10 cellular contexts compared by ENCODE assay signal in the genomic region with DNA sequence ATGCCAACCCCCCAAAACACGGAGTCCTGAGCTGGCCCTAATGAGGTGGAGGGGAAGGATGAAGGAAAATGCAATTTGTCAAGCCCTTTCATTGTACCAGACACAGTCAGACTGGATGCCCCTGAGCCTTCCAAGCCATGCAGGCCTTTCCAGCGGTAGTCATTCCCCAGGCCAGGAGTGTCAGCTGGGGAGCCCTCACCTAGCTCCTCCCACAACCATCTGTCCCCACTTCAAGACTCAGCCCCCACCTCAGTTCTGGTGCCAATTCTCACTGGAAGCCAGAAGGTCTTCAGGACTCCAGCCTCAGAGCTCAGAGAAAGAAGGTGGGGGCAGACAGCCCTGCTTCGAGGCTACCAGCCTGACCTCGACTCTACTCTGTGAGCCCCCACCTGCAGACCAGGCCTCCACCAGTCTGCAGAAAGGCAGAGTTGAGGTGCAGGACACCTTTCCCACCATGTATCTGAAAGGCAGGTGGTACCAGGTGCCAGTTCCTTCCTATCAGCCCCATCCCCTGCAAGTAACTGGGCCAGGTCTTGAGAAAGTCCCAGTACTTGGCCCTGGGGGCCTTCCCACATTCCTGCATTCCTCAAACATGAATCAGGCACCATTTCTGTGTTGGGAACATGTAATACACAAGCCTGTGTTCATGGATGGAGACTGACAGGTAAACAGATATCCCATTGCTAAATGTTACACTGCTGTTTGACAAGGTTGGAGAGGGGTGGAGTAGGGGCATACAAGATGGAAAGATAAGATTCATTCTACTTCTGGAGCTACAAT.
DNase-seq lines count a peak whose midpoint lies in the region; ATAC-seq and TF ChIP-seq lines count a peak whose summit lies in the region.
"Had no signal": no experiment of that assay in that cellular context is flagged by ENCODE, and none has a peak within 500 bp of the region (broad histone marks: within the 10 kb centered on the region; RNA-seq: fewer than 3 reads in every experiment).

No MANE protein-coding gene starts in this region.

- no peak overlapping the region for H3K9ac ChIP-seq in mesendoderm (ENCODE audit: low read length)

- H3K18ac ChIP-seq in mesendoderm (ENCODE audit: low read length), result no peak overlapping the region

- POLR2A ChIA-PET in CD8-positive, alpha-beta T cell (lab: Charles Lee), result interaction anchor here (1.4 kb wide), 1 partner anchor 9 kb away, joined by 4 read pairs; no protein-coding TSS in a partner anchor

- H3K27ac ChIP-seq in CD8-positive, alpha-beta T cell (ENCODE audit: low read depth, low read length), result no peak overlapping the region
- H3K27ac ChIP-seq in breast epithelium, result peak overlapping the region; percentile 97 to 98
- no peak overlapping the region for H3K27ac ChIP-seq in mesendoderm (ENCODE audit: low read depth, low read length)

- no peak overlapping the region for H3K4me3 Mint-ChIP-seq in CD8-positive, alpha-beta T cell

- no peaks in the 10 kb centered on the region for H3K27me3 Mint-ChIP-seq in CD8-positive, alpha-beta T cell (ENCODE audit: low read depth)

- no peaks in the 10 kb centered on the region for H3K9me3 ChIP-seq in CD8-positive, alpha-beta T cell (ENCODE audit: low read length)
- H3K9me3 ChIP-seq in breast epithelium, result no peaks in the 10 kb centered on the region
- H3K9me3 ChIP-seq: stomach had no signal

- ATAC-seq in CD8-positive, alpha-beta T cell, result no peak
- no peak for ATAC-seq in GM21825 (IDR thresholded peaks at IDR 0.05; ENCODE audit: unreplicated experiment)
- no peak for ATAC-seq in GM19463 (IDR thresholded peaks at IDR 0.05; ENCODE audit: unreplicated experiment)

- peaks cover 76% of the 10 kb centered on the region for H3K4me1 Mint-ChIP-seq in CD8-positive, alpha-beta T cell (ENCODE audit: low read depth)

- H3K9me3 Mint-ChIP-seq in CD8-positive, alpha-beta T cell, result no peaks in the 10 kb centered on the region

- no peaks in the 10 kb centered on the region for H3K36me3 Mint-ChIP-seq in CD8-positive, alpha-beta T cell

- no peak overlapping the region for H2AK5ac ChIP-seq in mesendoderm (ENCODE audit: low read length)

- no peak for DNase-seq in CD8-positive, alpha-beta T cell
- DNase-seq in LHCN-M2 (ENCODE audit: low read depth) (peak; percentile 65), breast epithelium (ENCODE audit: low spot score in 2 of 2) (peak in 1 of 2 donors; percentile 93), mesendoderm (peak; percentile 96), GOT3 (lab: John Stamatoyannopoulos, UW) (no peak), GDM1 (lab: John Stamatoyannopoulos, UW) (no peak)
- DNase-seq: SHP77, stomach had no signal

- no peak overlapping the region for H3K4me3 ChIP-seq in CD8-positive, alpha-beta T cell (ENCODE audit: low read depth, low read length)
- H3K4me3 ChIP-seq in breast epithelium, result no peak overlapping the region
- no peak overlapping the region for H3K4me3 ChIP-seq in mesendoderm (ENCODE audit: low read length)
- H3K4me3 ChIP-seq: stomach had no signal

- no peaks in the 10 kb centered on the region for H3K36me3 ChIP-seq in CD8-positive, alpha-beta T cell (ENCODE audit: insufficient read depth, low read length)
- H3K36me3 ChIP-seq in breast epithelium (no peaks in the 10 kb centered on the region), mesendoderm (ENCODE audit: control insufficient read depth, insufficient read depth, low read length) (no peaks in the 10 kb centered on the region)
- H3K36me3 ChIP-seq: stomach had no signal

- no peak overlapping the region for H3K4ac ChIP-seq in mesendoderm (ENCODE audit: low read depth, low read length)

- TF ChIP-seq POLR2A in breast epithelium (IDR thresholded peaks at IDR 0.05), result no peak

- H3K79me1 ChIP-seq in mesendoderm (ENCODE audit: low read length), result no peaks in the 10 kb centered on the region

- H2BK15ac ChIP-seq in mesendoderm (replicated peaks; ENCODE audit: low read depth), result no peak overlapping the region

- peaks cover 33% of the 10 kb centered on the region for H3K4me1 ChIP-seq in CD8-positive, alpha-beta T cell (ENCODE audit: insufficient read depth, low read length)
- H3K4me1 ChIP-seq in breast epithelium, result peaks cover 9 to 22% of the 10 kb centered on the region in 2 donors
- peaks cover 9% of the 10 kb centered on the region for H3K4me1 ChIP-seq in mesendoderm (ENCODE audit: control insufficient read depth, low read depth, low read length)

- no peak overlapping the region for H4K5ac ChIP-seq in mesendoderm (ENCODE audit: low read length)

- no peaks in the 10 kb centered on the region for H3K27me3 ChIP-seq in CD8-positive, alpha-beta T cell (ENCODE audit: insufficient read depth, low read length)
- H3K27me3 ChIP-seq in breast epithelium (no peaks in the 10 kb centered on the region), mesendoderm (ENCODE audit: insufficient read depth, low read length, poor library complexity) (peaks cover 12% of the 10 kb centered on the region)

- CTCF ChIA-PET in CD8-positive, alpha-beta T cell (lab: Charles Lee), result interaction anchor here (0.6 to 1.0 kb wide), 2 partner anchors 12 to 15 kb away, joined by 3 read pairs; no protein-coding TSS in a partner anchor

- H3K27ac Mint-ChIP-seq in CD8-positive, alpha-beta T cell, result peak overlapping the region; percentile 18

- TF ChIP-seq CTCF in CD8-positive, alpha-beta T cell (IDR thresholded peaks at IDR 0.05), result no peak
- no peak for TF ChIP-seq CTCF in breast epithelium (IDR thresholded peaks at IDR 0.05)

- H2BK5ac ChIP-seq in mesendoderm (ENCODE audit: low read length), result no peak overlapping the region

- peak overlapping the region; percentile 20 for H3K23ac ChIP-seq in mesendoderm (ENCODE audit: low read length)

- intact Hi-C loops in CD8-positive, alpha-beta T cell (cut with DNase I, micrococcal nuclease), result loop anchor here (5.0 to 10.0 kb wide), 6 partner anchors 87 to 792 kb away; a partner anchor contains a TSS
- intact Hi-C loops in breast epithelium (cut with DNase I; ENCODE audit: low total_unique reads), result loop anchor here (5.0 kb wide), 1 partner anchor 807 kb away; no protein-coding TSS in a partner anchor

- no peak overlapping the region for H4K8ac ChIP-seq in mesendoderm (ENCODE audit: low read depth, low read length)

- no peak overlapping the region for H2BK120ac ChIP-seq in mesendoderm (ENCODE audit: low read depth, low read length)

- peak overlapping the region; percentile 13 for H3K56ac ChIP-seq in mesendoderm (ENCODE audit: low read length)

- no CpG with 5 or more reads among the region's 4 CpGs for WGBS in mesendoderm (ENCODE audit: extremely low coverage, insufficient coverage, low lambda C conversion rate)

- H3K4me2 ChIP-seq in mesendoderm (ENCODE audit: low read length), result no peak overlapping the region

- H3K79me2 ChIP-seq in mesendoderm (ENCODE audit: control insufficient read depth, insufficient read depth, low read length), result no peaks in the 10 kb centered on the region

Comparison
In these comparisons a context has a peak if more than half of its experiments do, and no peak if none do; other contexts are left out.
1. DNase-seq: peak in LHCN-M2 (single experiment) and mesendoderm (single experiment); none in CD8-positive, alpha-beta T cell (0 of 7), GOT3 (single experiment) and GDM1 (single experiment).
2. H3K27ac ChIP-seq: peak in breast epithelium (2 of 2); none in CD8-positive, alpha-beta T cell (single experiment) and mesendoderm (single experiment).